Comparison of ENCODE assay signal across 1 cellular context in the genomic region with DNA sequence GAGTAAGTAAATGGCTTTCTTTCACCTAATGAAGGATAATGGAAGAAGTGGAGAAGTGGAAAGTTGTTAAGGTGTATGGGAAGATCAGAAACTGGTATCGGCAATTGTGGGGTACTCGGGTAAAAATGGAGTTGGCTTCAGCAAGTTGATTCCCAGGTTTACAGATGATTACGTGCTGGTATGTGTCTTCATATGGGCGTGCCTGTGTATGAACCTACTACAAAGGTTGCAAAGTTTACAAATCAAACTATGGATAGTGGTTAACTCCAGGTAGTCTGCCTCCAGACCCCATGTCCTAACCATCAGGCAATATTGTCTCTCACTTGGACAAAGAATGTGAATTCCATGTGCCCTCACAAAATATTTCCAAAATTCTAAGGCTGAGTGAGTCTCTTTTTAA.
TF ChIP-seq lines count a peak whose summit lies in the region.

No MANE protein-coding gene starts in this region.

TF ChIP-seq in endothelial cell of umbilical vein, 7 proteins besides CTCF, POLR2A, EP300 and RAD21:
- TF ChIP-seq EZH2 (IDR thresholded peaks at IDR 0.05; ENCODE audit: borderline replicate concordance, low read depth, low read length, severe bottlenecking) = no peak
- no peak for TF ChIP-seq MYC (IDR thresholded peaks at IDR 0.05; ENCODE audit: low read depth, low read length)
- no peak for TF ChIP-seq GATA2 (IDR thresholded peaks at IDR 0.05; ENCODE audit: insufficient read depth, insufficient read length, low read depth, low read length)
- TF ChIP-seq FOS (IDR thresholded peaks at IDR 0.05; ENCODE audit: borderline replicate concordance, insufficient read depth, low read length) = no peak
- TF ChIP-seq, protein P1, sequence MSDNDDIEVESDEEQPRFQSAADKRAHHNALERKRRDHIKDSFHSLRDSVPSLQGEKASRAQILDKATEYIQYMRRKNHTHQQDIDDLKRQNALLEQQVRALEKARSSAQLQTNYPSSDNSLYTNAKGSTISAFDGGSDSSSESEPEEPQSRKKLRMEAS (IDR thresholded peaks at IDR 0.05; ENCODE audit: insufficient read depth, insufficient read length) = no peak
- no peak for TF ChIP-seq JUN (IDR thresholded peaks at IDR 0.05; ENCODE audit: borderline replicate concordance, insufficient read depth, insufficient read length, low read depth)
- TF ChIP-seq POLR2AphosphoS5 (IDR thresholded peaks at IDR 0.05; ENCODE audit: insufficient read depth, low read depth, low read length) = no peak
